Comparison of ENCODE assay signal across 26 cellular contexts in the genomic region with DNA sequence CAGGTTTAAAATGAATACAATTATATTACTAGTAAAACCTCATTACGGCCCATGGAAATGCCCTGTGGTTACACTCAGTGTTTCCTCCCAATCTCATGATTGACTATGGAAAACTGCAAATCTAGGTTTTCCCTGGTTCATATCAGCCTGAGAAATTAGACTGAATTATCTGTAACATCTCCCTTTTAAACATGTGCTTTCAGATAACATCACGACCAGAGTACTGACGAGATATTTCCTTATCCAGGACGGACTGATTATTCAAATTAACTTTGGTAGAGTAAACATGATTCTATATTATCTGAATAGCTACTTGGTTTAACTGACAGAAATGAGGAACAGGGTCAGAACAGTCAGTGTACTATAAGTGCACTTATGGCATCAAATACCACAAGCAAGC.
"Had no signal": no experiment of that assay in that cellular context is flagged by ENCODE, and none has a peak within 500 bp of the region (broad histone marks: within the 10 kb centered on the region; RNA-seq: fewer than 3 reads in every experiment).

No MANE protein-coding gene starts in this region.

- H3K4me1 ChIP-seq: esophagus squamous epithelium, gastrocnemius medialis, heart right ventricle, left lung, lower lobe of right lung had no signal

- ATAC-seq: effector memory CD8-positive, alpha-beta T cell; esophagus mucosa; gastrocnemius medialis; heart right ventricle; left cardiac atrium; left lung; left ventricle myocardium superior; lower lobe of right lung; mucosa of descending colon; naive thymus-derived CD8-positive, alpha-beta T cell had no signal

- FAIRE-seq: endometrium, islet of Langerhans, keratinocyte had no signal

- H3K27me3 ChIP-seq: esophagus squamous epithelium, gastrocnemius medialis, heart right ventricle, left lung had no signal

- H3K36me3 ChIP-seq: esophagus squamous epithelium, gastrocnemius medialis, heart right ventricle, left lung, lower lobe of right lung had no signal

- DNase-seq: cortex of kidney; effector CD8-positive, alpha-beta T cell; effector memory CD8-positive, alpha-beta T cell; endodermal cell; erythroblast; esophagus squamous epithelium; foreskin fibroblast; foreskin melanocyte; gastrocnemius medialis; glutamatergic neuron; head of caudate nucleus; heart right ventricle; hippocampal formation; left cardiac atrium; left lung; left ventricle myocardium superior; lower lobe of right lung; mesenchymal stem cell; mucosa of descending colon; naive B cell; naive thymus-derived CD8-positive, alpha-beta T cell had no signal

- H3K9me3 ChIP-seq: gastrocnemius medialis had no signal

- H3K27ac ChIP-seq: epithelial cell of prostate, esophagus squamous epithelium, gastrocnemius medialis, heart right ventricle, left lung, lower lobe of right lung had no signal

- H3K4me3 ChIP-seq: esophagus squamous epithelium, gastrocnemius medialis, heart right ventricle, left lung, lower lobe of right lung, mucosa of descending colon had no signal
